30 cellular contexts compared by ENCODE assay signal in the genomic region with DNA sequence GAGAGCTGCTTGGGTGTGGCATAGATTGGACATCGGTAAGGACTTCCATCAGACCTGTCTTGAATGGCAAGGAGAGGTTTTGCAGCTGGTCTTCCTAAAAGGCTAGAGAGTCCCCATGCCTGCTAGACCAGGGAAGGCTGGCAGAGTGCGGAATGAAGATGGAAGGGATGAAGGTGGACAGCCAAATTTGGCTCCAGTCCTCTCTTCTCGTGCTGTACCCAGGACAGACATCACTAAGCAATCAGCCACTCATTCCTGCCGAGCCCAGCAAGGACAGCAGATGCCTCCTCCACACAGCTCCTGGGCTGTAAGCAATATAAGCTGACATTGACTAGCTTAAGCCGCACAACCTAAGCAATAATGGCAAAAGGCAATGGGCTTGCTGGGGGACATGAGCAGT.
"Had no signal": no experiment of that assay in that cellular context is flagged by ENCODE, and none has a peak within 500 bp of the region (broad histone marks: within the 10 kb centered on the region; RNA-seq: fewer than 3 reads in every experiment).

No MANE protein-coding gene starts in this region.

- H3K9me3 Mint-ChIP-seq: activated CD4-positive, alpha-beta T cell treated with anti-CD3 and anti-CD28 coated beads, Interleukin-2, amount 10 ng/mL, durations not matched to agents 7 days and 5 days; activated T-cell treated with anti-CD3 and anti-CD28 coated beads, Interleukin-2, amount 50 U/mL, for 24 hours; activated T-cell treated with anti-CD3 and anti-CD28 coated beads, Interleukin-2, amount 50 U/mL, for 72 hours; T-helper 2 cell treated with Interferon-gamma antibody and Interleukin-4, amounts not matched to agents 5 μg/mL and 100 μg/mL, for 36 hours had no signal

- H3K36me3 ChIP-seq: esophagus muscularis mucosa, gastrocnemius medialis, heart left ventricle had no signal

- H3K4me1 Mint-ChIP-seq: activated CD4-positive, alpha-beta memory T cell treated with anti-CD3 and anti-CD28 coated beads, Interleukin-2, amount 10 ng/mL, durations not matched to agents 7 days and 5 days; activated CD4-positive, alpha-beta T cell treated with anti-CD3 and anti-CD28 coated beads, Interleukin-2, amount 10 ng/mL, durations not matched to agents 7 days and 5 days; T-helper 17 cell had no signal

- H3K4me3 Mint-ChIP-seq: activated CD4-positive, alpha-beta memory T cell treated with anti-CD3 and anti-CD28 coated beads, Interleukin-2, amount 10 ng/mL, durations not matched to agents 7 days and 5 days; activated CD4-positive, alpha-beta T cell treated with anti-CD3 and anti-CD28 coated beads, Interleukin-2, amount 10 ng/mL, durations not matched to agents 7 days and 5 days; activated naive CD8-positive, alpha-beta T cell; activated T-cell treated with anti-CD3 and anti-CD28 coated beads, Interleukin-2, amount 50 U/mL, for 24 hours; activated T-cell treated with anti-CD3 and anti-CD28 coated beads, Interleukin-2, amount 50 U/mL, for 72 hours; dendritic cell treated with granulocyte-macrophage colony-stimulating factor and Interleukin-4, amounts not matched to agents 40 ng/mL and 50 ng/mL, for 4 days; T-helper 17 cell; T-helper 2 cell treated with Interferon-gamma antibody and Interleukin-4, amounts not matched to agents 5 μg/mL and 100 μg/mL, for 36 hours had no signal

- DNase-seq: activated CD4-positive, alpha-beta memory T cell treated with anti-CD3 and anti-CD28 coated beads, Interleukin-2, amount 10 ng/mL, durations not matched to agents 7 days and 5 days; activated CD4-positive, alpha-beta T cell treated with anti-CD3 and anti-CD28 coated beads for 4 hours; activated CD4-positive, alpha-beta T cell treated with anti-CD3 and anti-CD28 coated beads, Interleukin-2, amount 10 ng/mL, durations not matched to agents 7 days and 5 days; activated CD4-positive, alpha-beta T cell treated with anti-CD3 and anti-CD28 coated beads, Interleukin-2, amount 50 U/mL, for 4 hours; activated CD4-positive, CD25-positive, alpha-beta regulatory T cell; activated CD4-positive, CD25-positive, alpha-beta regulatory T cell treated with anti-CD3 and anti-CD28 coated beads, Interleukin-2, amount 50 U/mL, for 72 hours; activated CD8-positive, alpha-beta memory T cell treated with anti-CD3 and anti-CD28 coated beads, Interleukin-2, amount 50 U/mL, for 48 hours; activated gamma-delta T cell; activated naive CD4-positive, alpha-beta T cell treated with anti-CD3 and anti-CD28 coated beads, Interleukin-2, amount 50 U/mL, for 16 hours; activated naive CD4-positive, alpha-beta T cell treated with Interleukin-2 at 50 U/mL for 16 hours; activated T-cell treated with anti-CD3 and anti-CD28 coated beads for 4 hours; activated T-cell treated with anti-CD3 and anti-CD28 coated beads, Interleukin-2, amount 50 U/mL, for 24 hours; activated T-cell treated with anti-CD3 and anti-CD28 coated beads, Interleukin-2, amount 50 U/mL, for 72 hours; amniotic stem cell; cerebellar nuclear complex; dorsolateral prefrontal cortex; effector memory CD4-positive, alpha-beta T cell; erythroblast; foreskin keratinocyte; gastrocnemius medialis; glutamatergic neuron; heart left ventricle; T-helper 1 cell; T-helper 17 cell; T1000 had no signal

- H3K27ac Mint-ChIP-seq: activated CD4-positive, alpha-beta memory T cell treated with anti-CD3 and anti-CD28 coated beads, Interleukin-2, amount 10 ng/mL, durations not matched to agents 7 days and 5 days; activated CD4-positive, alpha-beta T cell treated with anti-CD3 and anti-CD28 coated beads, Interleukin-2, amount 10 ng/mL, durations not matched to agents 7 days and 5 days; activated naive CD8-positive, alpha-beta T cell; activated T-cell treated with anti-CD3 and anti-CD28 coated beads, Interleukin-2, amount 50 U/mL, for 24 hours; activated T-cell treated with anti-CD3 and anti-CD28 coated beads, Interleukin-2, amount 50 U/mL, for 72 hours; dendritic cell treated with granulocyte-macrophage colony-stimulating factor and Interleukin-4, amounts not matched to agents 40 ng/mL and 50 ng/mL, for 4 days; T-helper 17 cell; T-helper 2 cell treated with Interferon-gamma antibody and Interleukin-4, amounts not matched to agents 5 μg/mL and 100 μg/mL, for 36 hours had no signal

- H3K36me3 Mint-ChIP-seq: activated naive CD8-positive, alpha-beta T cell had no signal

- ATAC-seq: activated T-cell treated with anti-CD3 and anti-CD28 coated beads, Interleukin-2, amount 50 U/mL, for 72 hours; foreskin keratinocyte; gastrocnemius medialis; T-helper 17 cell had no signal

- H3K4me3 ChIP-seq: coronary artery, dorsolateral prefrontal cortex, esophagus muscularis mucosa, gastrocnemius medialis, heart left ventricle had no signal

- H3K27me3 ChIP-seq: foreskin keratinocyte had no signal

- H3K27me3 Mint-ChIP-seq: activated CD4-positive, alpha-beta memory T cell treated with anti-CD3 and anti-CD28 coated beads, Interleukin-2, amount 10 ng/mL, durations not matched to agents 7 days and 5 days had no signal

- H3K4me1 ChIP-seq: esophagus muscularis mucosa, foreskin keratinocyte, gastrocnemius medialis, heart left ventricle had no signal

- H3K27ac ChIP-seq: coronary artery, dorsolateral prefrontal cortex, esophagus muscularis mucosa, foreskin keratinocyte, gastrocnemius medialis, heart left ventricle had no signal

- H3K9me3 ChIP-seq: esophagus muscularis mucosa, gastrocnemius medialis, heart left ventricle had no signal
